In genomic region chr18:7458873-7459272, GRCh38 we compare ENCODE assay signal across 25 cellular contexts.
DNase-seq lines count a peak whose midpoint lies in the region; ATAC-seq, FAIRE-seq and TF ChIP-seq lines count a peak whose summit lies in the region.
"Had no signal": no experiment of that assay in that cellular context is flagged by ENCODE, and none has a peak within 500 bp of the region (broad histone marks: within the 10 kb centered on the region; RNA-seq: fewer than 3 reads in every experiment).

No MANE protein-coding gene starts in this region.

- no peaks in the 10 kb centered on the region for H3K36me3 ChIP-seq in HepG2 (replicated peaks in 1 of 2; ENCODE audit: control insufficient read depth in 1 of 2, insufficient read depth in 2 of 2, low read length in 2 of 2)
- H3K36me3 ChIP-seq in right lobe of liver = no peaks in the 10 kb centered on the region
- H3K36me3 ChIP-seq in heart right ventricle = no peaks in the 10 kb centered on the region
- no peaks in the 10 kb centered on the region for H3K36me3 ChIP-seq in adrenal gland (replicated peaks in 1 of 2)
- H3K36me3 ChIP-seq in WERI-Rb-1 = no peaks in the 10 kb centered on the region
- H3K36me3 ChIP-seq: BLaER1 had no signal

- no TSS peak for BruUV-seq in HepG2 (replicated peaks; lab: Mats Ljungman, UMichigan)

- H3K4me1 ChIP-seq in HepG2 (ENCODE audit: insufficient read depth, low read length) (peaks cover 54% of the 10 kb centered on the region), right lobe of liver (no peaks in the 10 kb centered on the region), heart right ventricle (peaks cover 0 to 33% (median 16%) of the 10 kb centered on the region in 9 donors), adrenal gland (replicated peaks in 1 of 2) (no peaks in the 10 kb centered on the region)
- H3K4me1 ChIP-seq: BLaER1 had no signal

- TF ChIP-seq EP300 in HepG2 (IDR thresholded peaks at IDR 0.05; ENCODE audit: low read depth in 2 of 2, low read length in 2 of 2) (no peak), HepG2 (CRISPR knock-in tag; IDR thresholded peaks at IDR 0.05; ENCODE audit: borderline replicate concordance) (no peak)

- H3K4me1 Mint-ChIP-seq in mesothelial cell of epicardium = peaks cover 56% of the 10 kb centered on the region
- H3K4me1 Mint-ChIP-seq: CD4-positive, CD25-positive, alpha-beta regulatory T cell had no signal

- H4K20me1 ChIP-seq in HepG2 (ENCODE audit: insufficient read depth, low read length) = no peaks in the 10 kb centered on the region
- H4K20me1 ChIP-seq: BLaER1 had no signal

- in situ Hi-C loops in HepG2 (cut with HindIII; ENCODE audit: extremely low pct_ligation_motif_present, low pct_unique_long_range_greater_than_20kb) = loop anchor here (10.0 kb wide), 1 partner anchor 194 kb away; no protein-coding TSS in a partner anchor

- 46% methylated on average over 1 of the region's 1 CpG for whole genome bisulfite sequencing in HepG2 (ENCODE audit: low lambda C conversion rate)
- WGBS in right lobe of liver (ENCODE audit: insufficient coverage, low coverage, low lambda C conversion rate, missing lambda C conversion rate) = 38% methylated on average over 1 of the region's 1 CpG
- WGBS in heart right ventricle, 2 donors = 25 to 64% methylated on average over 1 of the region's 1 CpG
- 48 to 80% (median 49%) methylated on average over 1 of the region's 1 CpG; no CpG with 5 or more reads in 1 of the 4 donors for WGBS in adrenal gland, 4 donors

- no peak overlapping the region for H3K4me3 ChIP-seq in HepG2 (replicated peaks in 1 of 3; ENCODE audit: insufficient read depth in 1 of 3, low read depth in 2 of 3, low read length in 3 of 3)
- H3K4me3 ChIP-seq in right lobe of liver = no peak overlapping the region
- no peak overlapping the region for H3K4me3 ChIP-seq in heart right ventricle
- no peak overlapping the region for H3K4me3 ChIP-seq in adrenal gland
- H3K4me3 ChIP-seq in WERI-Rb-1 (ENCODE audit: low read depth, low read length) = no peak overlapping the region
- H3K4me3 ChIP-seq: BLaER1, SK-N-MC had no signal

- H3K9me3 ChIP-seq in HepG2 (ENCODE audit: low read length) (no peaks in the 10 kb centered on the region), right lobe of liver (no peaks in the 10 kb centered on the region), heart right ventricle (no peaks in the 10 kb centered on the region), adrenal gland (replicated peaks in 1 of 3) (no peaks in the 10 kb centered on the region), WERI-Rb-1 (ENCODE audit: severe bottlenecking) (no peaks in the 10 kb centered on the region)
- H3K9me3 ChIP-seq: BLaER1 had no signal

- no peak for TF ChIP-seq POLR2A in HepG2 (IDR thresholded peaks at IDR 0.05; ENCODE audit: insufficient read depth in 1 of 2, low read depth in 2 of 2, low read length in 2 of 2)
- TF ChIP-seq POLR2A in right lobe of liver (IDR thresholded peaks at IDR 0.05) = no peak
- TF ChIP-seq POLR2A in adrenal gland (IDR thresholded peaks at IDR 0.05) = no peak

- H3K27ac ChIP-seq in HepG2 (ENCODE audit: extremely low read length, insufficient read depth, low read length) = no peak overlapping the region
- no peak overlapping the region for H3K27ac ChIP-seq in right lobe of liver
- peak overlapping the region in 8 of 10 donors; percentile 1 to 81 (median 57) for H3K27ac ChIP-seq in heart right ventricle
- H3K27ac ChIP-seq in temporal lobe (ENCODE audit: low read depth, low read length) = peak overlapping the region; percentile 41
- H3K27ac ChIP-seq in adrenal gland = no peak overlapping the region
- no peak overlapping the region for H3K27ac ChIP-seq in WERI-Rb-1
- H3K27ac ChIP-seq: BLaER1, SK-N-MC had no signal

- no peak for TF ChIP-seq RAD21 in HepG2 (CRISPR knock-in tag; IDR thresholded peaks at IDR 0.05)

- peak overlapping the region; percentile 96 for H3K4me2 ChIP-seq in HepG2 (ENCODE audit: low read depth, low read length)
- H3K4me2 ChIP-seq: BLaER1 had no signal

- H3K36me3 Mint-ChIP-seq in mesothelial cell of epicardium = no peaks in the 10 kb centered on the region
- H3K36me3 Mint-ChIP-seq: CD4-positive, CD25-positive, alpha-beta regulatory T cell had no signal

- intact Hi-C loops in HepG2 (cut with micrococcal nuclease; ENCODE audit: unreplicated experiment) = loop anchor here (2.0 kb wide), 1 partner anchor 108 kb away; the partner anchor contains the start of gene PTPRM
- intact Hi-C loops in right lobe of liver (cut with DNase I) = no loop called here
- intact Hi-C loops in heart right ventricle (cut with DNase I) = loop anchor here in 4 of 10 donors (10.0 kb wide), 2 partner anchors 106 to 184 kb away; partner anchors contain the start of gene PTPRM (in 1 of the 4)
- intact Hi-C loops in adrenal gland (cut with DNase I) = loop anchor here in 1 of 2 donors (10.0 kb wide), 1 partner anchor 184 kb away; no protein-coding TSS in a partner anchor

- H3K27me3 ChIP-seq in HepG2 (ENCODE audit: control insufficient read depth in 1 of 2, insufficient read depth in 2 of 2, low read length in 2 of 2) (peaks cover 2 to 13% of the 10 kb centered on the region in 2 experiments), right lobe of liver (no peaks in the 10 kb centered on the region), heart right ventricle (no peaks in the 10 kb centered on the region), adrenal gland (no peaks in the 10 kb centered on the region), WERI-Rb-1 (ENCODE audit: insufficient read depth, low read depth, severe bottlenecking) (no peaks in the 10 kb centered on the region)
- H3K27me3 ChIP-seq: BLaER1 had no signal

- no peaks in the 10 kb centered on the region for H3K27me3 Mint-ChIP-seq in mesothelial cell of epicardium (ENCODE audit: low read depth)
- H3K27me3 Mint-ChIP-seq: CD4-positive, CD25-positive, alpha-beta regulatory T cell had no signal

- no peak overlapping the region for H2AFZ ChIP-seq in HepG2 (ENCODE audit: low read length)

- CTCF ChIA-PET in HepG2 (lab: Yijun Ruan, JAX; ENCODE audit: low intra/inter-chr PET ratio, low total read pairs) = no interaction called here

- no peak for DNase-seq in HepG2 (ENCODE audit: low spot score)
- no peak for DNase-seq in right lobe of liver
- DNase-seq in heart right ventricle = no peak
- no peak for DNase-seq in mesothelial cell of epicardium (ENCODE audit: low spot score in 2 of 2, unreplicated experiment in 2 of 2)
- DNase-seq in NCI-H446 (lab: John Stamatoyannopoulos, UW) = no peak
- DNase-seq in adrenal gland = no peak
- no peak for DNase-seq in WERI-Rb-1
- DNase-seq: CD4-positive, CD25-positive, alpha-beta regulatory T cell; DMS153; DND-41; Karpas-422; NCI-H1092; NCI-H1417 treated with DMSO at 0.1 percent for 48 hours; NCI-H1694 treated with DMSO at 0.1 percent for 48 hours; NCI-H2081; NCI-H524 treated with DMSO at 0.1 percent for 48 hours; NCI-H774; RPMI8226; SIG-M5 had no signal

- peak overlapping the region; percentile 33 for H3K27ac Mint-ChIP-seq in mesothelial cell of epicardium
- H3K27ac Mint-ChIP-seq: CD4-positive, CD25-positive, alpha-beta regulatory T cell had no signal

- H3K4me3 Mint-ChIP-seq in mesothelial cell of epicardium = no peak overlapping the region
- H3K4me3 Mint-ChIP-seq: CD4-positive, CD25-positive, alpha-beta regulatory T cell had no signal

- no peak overlapping the region for H3K9ac ChIP-seq in HepG2 (ENCODE audit: insufficient read depth, low read depth, low read length)
- H3K9ac ChIP-seq: BLaER1 had no signal

- no peaks in the 10 kb centered on the region for H3K79me2 ChIP-seq in HepG2 (ENCODE audit: insufficient read depth, low read length)

- no peak for FAIRE-seq in HepG2 (lab: Jason Lieb, UNC)
- FAIRE-seq: GM12892, GM19239, H54 had no signal

- POLR2A ChIA-PET in HepG2 (lab: Yijun Ruan, JAX) = no interaction called here

- no peaks in the 10 kb centered on the region for H3K9me3 Mint-ChIP-seq in mesothelial cell of epicardium

- TF ChIP-seq CTCF in HepG2 (CRISPR knock-in tag; IDR thresholded peaks at IDR 0.05) (no peak), right lobe of liver (IDR thresholded peaks at IDR 0.05) (no peak), heart right ventricle (IDR thresholded peaks at IDR 0.05) (no peak), mesothelial cell of epicardium (IDR thresholded peaks at IDR 0.05; ENCODE audit: unreplicated experiment) (no peak), adrenal gland (IDR thresholded peaks at IDR 0.05) (no peak), WERI-Rb-1 (IDR thresholded peaks at IDR 0.05; ENCODE audit: low read depth, low read length) (no peak)

- ATAC-seq in HepG2 = no peak
- no peak for ATAC-seq in right lobe of liver
- ATAC-seq in heart right ventricle = peak in 7 of 8 donors; percentile 67 to 79 (median 70)

TF ChIP-seq in HepG2, 621 proteins besides CTCF, POLR2A, EP300 and RAD21 (continues in another document):
- no peak for TF ChIP-seq ZNF20 (CRISPR knock-in tag; IDR thresholded peaks at IDR 0.05)
- no peak for TF ChIP-seq FOXJ3 (CRISPR knock-in tag; IDR thresholded peaks at IDR 0.05; ENCODE audit: borderline replicate concordance)
- no peak for TF ChIP-seq NFATC3 (CRISPR knock-in tag; IDR thresholded peaks at IDR 0.05)
- TF ChIP-seq MYNN (CRISPR knock-in tag; IDR thresholded peaks at IDR 0.05; ENCODE audit: low read depth) = no peak
- TF ChIP-seq ZNF615 (CRISPR knock-in tag; IDR thresholded peaks at IDR 0.05; ENCODE audit: borderline replicate concordance) = no peak
- TF ChIP-seq ZBTB44 (CRISPR knock-in tag; IDR thresholded peaks at IDR 0.05) = no peak
- TF ChIP-seq, protein P1, sequence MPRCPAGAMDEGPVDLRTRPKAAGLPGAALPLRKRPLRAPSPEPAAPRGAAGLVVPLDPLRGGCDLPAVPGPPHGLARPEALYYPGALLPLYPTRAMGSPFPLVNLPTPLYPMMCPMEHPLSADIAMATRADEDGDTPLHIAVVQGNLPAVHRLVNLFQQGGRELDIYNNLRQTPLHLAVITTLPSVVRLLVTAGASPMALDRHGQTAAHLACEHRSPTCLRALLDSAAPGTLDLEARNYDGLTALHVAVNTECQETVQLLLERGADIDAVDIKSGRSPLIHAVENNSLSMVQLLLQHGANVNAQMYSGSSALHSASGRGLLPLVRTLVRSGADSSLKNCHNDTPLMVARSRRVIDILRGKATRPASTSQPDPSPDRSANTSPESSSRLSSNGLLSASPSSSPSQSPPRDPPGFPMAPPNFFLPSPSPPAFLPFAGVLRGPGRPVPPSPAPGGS (CRISPR knock-in tag; IDR thresholded peaks at IDR 0.05) = no peak
- TF ChIP-seq ZNF432 (CRISPR knock-in tag; IDR thresholded peaks at IDR 0.05; ENCODE audit: borderline replicate concordance) = no peak
- TF ChIP-seq ZNF737 (CRISPR knock-in tag; IDR thresholded peaks at IDR 0.05; ENCODE audit: borderline replicate concordance) = no peak

Comparison
In these comparisons a context has a peak if more than half of its experiments do, and no peak if none do; other contexts are left out.
1. ATAC-seq: peak in heart right ventricle (7 of 8); none in HepG2 (single experiment) and right lobe of liver (0 of 4).
2. H3K27ac ChIP-seq: peak in heart right ventricle (8 of 10) and temporal lobe (single experiment); none in HepG2 (single experiment), right lobe of liver (0 of 3), adrenal gland (0 of 5) and WERI-Rb-1 (single experiment).